Comparison of ENCODE assay signal across 26 cellular contexts in the genomic region with DNA sequence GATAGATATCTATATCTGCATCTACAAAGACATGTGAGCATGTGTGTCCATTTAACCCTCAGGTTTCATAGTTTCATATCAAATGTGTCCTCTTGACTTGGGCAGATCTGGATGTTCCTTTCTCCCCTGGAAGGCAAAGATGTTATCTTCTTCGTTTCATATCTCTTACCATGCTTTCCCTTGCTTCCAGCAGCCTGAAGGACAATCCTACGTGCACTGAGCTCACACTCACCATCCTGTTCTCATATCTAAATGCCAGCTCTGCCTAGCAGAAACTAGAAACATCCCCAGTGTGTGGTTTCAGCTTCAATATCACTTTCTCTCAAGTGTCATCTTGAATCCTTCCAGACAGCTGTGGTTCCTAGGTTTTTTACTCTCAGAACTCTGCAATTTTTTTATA.
"Had no signal": no experiment of that assay in that cellular context is flagged by ENCODE, and none has a peak within 500 bp of the region (broad histone marks: within the 10 kb centered on the region; RNA-seq: fewer than 3 reads in every experiment).

No MANE protein-coding gene starts in this region.

- H3K9me3 Mint-ChIP-seq: natural killer cell had no signal

- H3K27me3 ChIP-seq: dorsolateral prefrontal cortex, gastroesophageal sphincter, heart left ventricle, hepatocyte, ovary, sigmoid colon, tibial nerve, upper lobe of right lung, uterus had no signal

- ATAC-seq: esophagus mucosa; gastroesophageal sphincter; heart left ventricle; left lobe of liver; natural killer cell; psoas muscle; right cardiac atrium; stimulated activated effector memory CD8-positive, alpha-beta T cell treated with anti-CD3 and anti-CD28 coated beads, Interleukin-12 subunit alpha, Interleukin-12 subunit beta, amount 100 ng/mL, for 72 hours; upper lobe of right lung had no signal

- DNase-seq: dorsolateral prefrontal cortex; effector CD4-positive, alpha-beta T cell; foreskin fibroblast; heart left ventricle; kidney; natural killer cell; occipital lobe; ovary; posterior cingulate gyrus; psoas muscle; right cardiac atrium; sigmoid colon; stimulated activated CD4-positive, alpha-beta T cell treated with anti-CD3 and anti-CD28 coated beads, Interleukin-2, amount 100 ng/mL, for 24 hours; stimulated activated CD4-positive, alpha-beta T cell treated with anti-CD3 and anti-CD28 coated beads, Interleukin-4, amount 100 ng/mL, for 24 hours; stimulated activated naive CD4-positive, alpha-beta T cell treated with Interleukin-2 at 50 U/mL for 16 hours; upper lobe of right lung; uterus had no signal

- H3K27ac Mint-ChIP-seq: memory B cell; natural killer cell; stimulated activated effector memory CD8-positive, alpha-beta T cell treated with anti-CD3 and anti-CD28 coated beads, Interleukin-12 subunit alpha, Interleukin-12 subunit beta, amount 100 ng/mL, for 72 hours had no signal

- H3K27me3 Mint-ChIP-seq: memory B cell had no signal

- FAIRE-seq: kidney had no signal

- H3K4me3 Mint-ChIP-seq: memory B cell; natural killer cell; stimulated activated effector memory CD8-positive, alpha-beta T cell treated with anti-CD3 and anti-CD28 coated beads, Interleukin-12 subunit alpha, Interleukin-12 subunit beta, amount 100 ng/mL, for 72 hours had no signal

- H3K36me3 ChIP-seq: ovary, uterus had no signal

- H3K4me3 ChIP-seq: dorsolateral prefrontal cortex, gastroesophageal sphincter, heart left ventricle, hepatocyte, lung, ovary, psoas muscle, sigmoid colon, thoracic aorta, tibial nerve, upper lobe of right lung, uterus had no signal
